In the genomic region with DNA sequence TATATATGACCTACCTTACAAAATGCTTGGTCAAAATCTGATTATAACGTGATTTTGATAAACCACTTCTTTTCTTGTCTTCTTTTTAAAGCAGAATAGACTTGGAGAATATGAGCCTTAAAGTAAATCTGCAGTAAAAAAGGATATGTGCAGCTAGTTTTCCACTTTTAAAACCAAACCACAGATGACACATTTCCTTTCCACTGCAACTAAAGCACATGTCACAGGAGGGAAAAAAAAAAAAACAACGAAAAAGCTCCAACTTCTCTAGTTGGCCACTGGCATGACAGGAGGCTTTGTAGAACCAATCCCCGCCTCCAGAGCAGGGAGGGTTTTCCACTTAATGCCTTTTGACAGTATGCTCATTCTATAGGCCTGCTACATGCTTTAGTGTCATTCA, we compare ENCODE assay signal across 8 cellular contexts. TPM values are rescaled to one million over a fixed set of nuclear protein-coding genes. Genes with fewer than 3 reads are reported as not detected.
A peak's percentile ranks its signal among the peaks of the same experiment; 100 is the strongest.
DNase-seq lines count a peak whose midpoint lies in the region; TF ChIP-seq lines count a peak whose summit lies in the region.

A gene with protein sequence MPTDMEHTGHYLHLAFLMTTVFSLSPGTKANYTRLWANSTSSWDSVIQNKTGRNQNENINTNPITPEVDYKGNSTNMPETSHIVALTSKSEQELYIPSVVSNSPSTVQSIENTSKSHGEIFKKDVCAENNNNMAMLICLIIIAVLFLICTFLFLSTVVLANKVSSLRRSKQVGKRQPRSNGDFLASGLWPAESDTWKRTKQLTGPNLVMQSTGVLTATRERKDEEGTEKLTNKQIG (minus strand): TSS at position 142 of the 400 bp plus-strand sequence. CDS start 2,609 bp downstream, outside the sequence.

- H3K9me3 ChIP-seq in MG63, result no peaks in the 10 kb centered on the region
- no peaks in the 10 kb centered on the region for H3K9me3 ChIP-seq in duodenal mucosa (ENCODE audit: control insufficient read depth in 1 of 2, low read length in 2 of 2)
- no peaks in the 10 kb centered on the region for H3K9me3 ChIP-seq in neural progenitor cell (ENCODE audit: low read depth)
- no peaks in the 10 kb centered on the region for H3K9me3 ChIP-seq in suprapubic skin
- no peaks in the 10 kb centered on the region for H3K9me3 ChIP-seq in prostate gland

- in situ Hi-C loops in G401 (cut with HindIII; ENCODE audit: low sequenced_read_pairs), result no loop called here

- peak within 1 kb of the TSS; percentile 99 for H3K27ac Mint-ChIP-seq in activated CD4-positive, alpha-beta memory T cell treated with anti-CD3 and anti-CD28 coated beads, Interleukin-2, amount 10 ng/mL, durations not matched to agents 7 days and 5 days
- no peak within 1 kb of the TSS for H3K27ac Mint-ChIP-seq in neural progenitor cell

- no peaks in the 10 kb centered on the region for H4K20me1 ChIP-seq in neural progenitor cell (ENCODE audit: low read depth)

- H3K27me3 ChIP-seq in MG63, result no peaks in the 10 kb centered on the region
- no peaks in the 10 kb centered on the region for H3K27me3 ChIP-seq in duodenal mucosa (ENCODE audit: control insufficient read depth in 1 of 2, insufficient read depth in 2 of 2, low read length in 2 of 2)
- no peaks in the 10 kb centered on the region for H3K27me3 ChIP-seq in neural progenitor cell
- H3K27me3 ChIP-seq in suprapubic skin, result no peaks in the 10 kb centered on the region
- H3K27me3 ChIP-seq in prostate gland (replicated peaks; ENCODE audit: insufficient read depth), result no peaks in the 10 kb centered on the region

- DNase-seq in GM03348 (ENCODE audit: low spot score) (peak; percentile 57), MG63 (peak; percentile 72), neural progenitor cell (ENCODE audit: low spot score) (peak; percentile 3), suprapubic skin (ENCODE audit: low spot score in 2 of 2) (no peak), G401 (ENCODE audit: low spot score) (no peak), prostate gland (ENCODE audit: low spot score) (no peak)
- peak; percentile 86 for DNase-seq in activated CD4-positive, alpha-beta memory T cell treated with anti-CD3 and anti-CD28 coated beads, Interleukin-2, amount 10 ng/mL, durations not matched to agents 7 days and 5 days

- POLR2A ChIA-PET in activated CD4-positive, alpha-beta memory T cell treated with anti-CD3 and anti-CD28 coated beads, Interleukin-2, amount 10 ng/mL, durations not matched to agents 7 days and 5 days (lab: Charles Lee), result interaction anchor here (0.7 to 5.2 kb wide), 5 partner anchors 10 to 112 kb away, joined by 3 to 287 read pairs (median 4); partner anchors contain the start of gene EVI2B

- H3K27ac ChIP-seq in duodenal mucosa (ENCODE audit: low read depth, low read length), result peak within 1 kb of the TSS; percentile 52
- H3K27ac ChIP-seq in neural progenitor cell, result no peak within 1 kb of the TSS
- peak within 1 kb of the TSS; percentile 65 for H3K27ac ChIP-seq in suprapubic skin
- H3K27ac ChIP-seq in prostate gland, result no peak within 1 kb of the TSS

- TF ChIP-seq POLR2A in suprapubic skin (IDR thresholded peaks at IDR 0.05), result no peak
- no peak for TF ChIP-seq POLR2A in prostate gland (IDR thresholded peaks at IDR 0.05)

- H3K9ac ChIP-seq in duodenal mucosa (ENCODE audit: low read depth in 1 of 2, low read length in 2 of 2), result peak within 1 kb of the TSS; percentile 12 to 67
- H3K9ac ChIP-seq in neural progenitor cell, result no peak within 1 kb of the TSS

- H3K4me2 ChIP-seq in neural progenitor cell, result no peak within 1 kb of the TSS

- intact Hi-C loops in prostate gland (cut with DNase I), result no loop called here

- H3K4me1 ChIP-seq in duodenal mucosa (ENCODE audit: control insufficient read depth in 1 of 2, insufficient read depth in 2 of 2, low read length in 2 of 2) (peaks cover 0 to 9% of the 10 kb centered on the region in 2 donors), neural progenitor cell (peaks cover 7% of the 10 kb centered on the region), suprapubic skin (peaks cover 12% of the 10 kb centered on the region), prostate gland (replicated peaks) (no peaks in the 10 kb centered on the region)

- 68% methylated on average over 3 of the region's 3 CpGs for WGBS in suprapubic skin
- 82% methylated on average over 3 of the region's 3 CpGs for WGBS in prostate gland

- TF ChIP-seq CTCF in neural progenitor cell (IDR thresholded peaks at IDR 0.05), result no peak
- no peak for TF ChIP-seq CTCF in suprapubic skin (IDR thresholded peaks at IDR 0.05)
- no peak for TF ChIP-seq CTCF in prostate gland (IDR thresholded peaks at IDR 0.05)

- no peaks in the 10 kb centered on the region for H3K9me3 Mint-ChIP-seq in activated CD4-positive, alpha-beta memory T cell treated with anti-CD3 and anti-CD28 coated beads, Interleukin-2, amount 10 ng/mL, durations not matched to agents 7 days and 5 days
- H3K9me3 Mint-ChIP-seq in neural progenitor cell, result no peaks in the 10 kb centered on the region

- CTCF ChIA-PET in activated CD4-positive, alpha-beta memory T cell treated with anti-CD3 and anti-CD28 coated beads, Interleukin-2, amount 10 ng/mL, durations not matched to agents 7 days and 5 days (lab: Charles Lee), result interaction anchor here (0.9 kb wide), 1 partner anchor 10 kb away, joined by 4 read pairs; no protein-coding TSS in a partner anchor

- peaks cover 7% of the 10 kb centered on the region for H3F3A ChIP-seq in neural progenitor cell (ENCODE audit: low read depth)

- H3K79me2 ChIP-seq in neural progenitor cell (ENCODE audit: low read depth), result no peaks in the 10 kb centered on the region

- no peak for TF ChIP-seq EP300 in suprapubic skin (IDR thresholded peaks at IDR 0.05)

- H3K36me3 ChIP-seq in MG63 (peaks cover 9% of the 10 kb centered on the region), duodenal mucosa (ENCODE audit: control insufficient read depth in 1 of 2, insufficient read depth in 2 of 2, low read length in 2 of 2) (peaks cover 3 to 8% of the 10 kb centered on the region in 2 donors), neural progenitor cell (no peaks in the 10 kb centered on the region), suprapubic skin (peaks cover 8% of the 10 kb centered on the region), prostate gland (no peaks in the 10 kb centered on the region)

- H3K4me3 ChIP-seq in MG63, result no peak within 1 kb of the TSS
- H3K4me3 ChIP-seq in duodenal mucosa (ENCODE audit: low read depth in 1 of 2, low read length in 2 of 2), result peak within 1 kb of the TSS; percentile 58 to 62
- no peak within 1 kb of the TSS for H3K4me3 ChIP-seq in neural progenitor cell
- H3K4me3 ChIP-seq in suprapubic skin, result peak within 1 kb of the TSS; percentile 33
- no peak within 1 kb of the TSS for H3K4me3 ChIP-seq in prostate gland

- H3K36me3 Mint-ChIP-seq in activated CD4-positive, alpha-beta memory T cell treated with anti-CD3 and anti-CD28 coated beads, Interleukin-2, amount 10 ng/mL, durations not matched to agents 7 days and 5 days (ENCODE audit: low read depth), result peaks cover 43% of the 10 kb centered on the region
- H3K36me3 Mint-ChIP-seq in neural progenitor cell, result peaks cover 4% of the 10 kb centered on the region

- H2AFZ ChIP-seq in neural progenitor cell (replicated peaks), result no peak within 1 kb of the TSS

- no peaks in the 10 kb centered on the region for H3K27me3 Mint-ChIP-seq in activated CD4-positive, alpha-beta memory T cell treated with anti-CD3 and anti-CD28 coated beads, Interleukin-2, amount 10 ng/mL, durations not matched to agents 7 days and 5 days
- no peaks in the 10 kb centered on the region for H3K27me3 Mint-ChIP-seq in neural progenitor cell (ENCODE audit: insufficient read depth, low read depth)

- peak within 1 kb of the TSS; percentile 79 for H3K4me3 Mint-ChIP-seq in activated CD4-positive, alpha-beta memory T cell treated with anti-CD3 and anti-CD28 coated beads, Interleukin-2, amount 10 ng/mL, durations not matched to agents 7 days and 5 days
- no peak within 1 kb of the TSS for H3K4me3 Mint-ChIP-seq in neural progenitor cell

- peaks cover 30% of the 10 kb centered on the region for H3K4me1 Mint-ChIP-seq in activated CD4-positive, alpha-beta memory T cell treated with anti-CD3 and anti-CD28 coated beads, Interleukin-2, amount 10 ng/mL, durations not matched to agents 7 days and 5 days
- no peaks in the 10 kb centered on the region for H3K4me1 Mint-ChIP-seq in neural progenitor cell

RNA-seq across cellular contexts. Expression of the gene that starts here (rescaled TPM):
- total RNA-seq in MG63 (2014; rRNA removed; shearing (Covaris generic); ENCODE audit: low replicate concordance), result 0.39 and 0.66 TPM in 2 replicates
- total RNA-seq in activated CD4-positive, alpha-beta memory T cell treated with anti-CD3 and anti-CD28 coated beads, Interleukin-2, amount 10 ng/mL, durations not matched to agents 7 days and 5 days, result 100 to 1,000 TPM; 109 to 110 TPM
- total RNA-seq in neural progenitor cell (ENCODE audit: low replicate concordance) (not detected in 2 replicates), suprapubic skin (1 to 10 TPM; 1.2 to 3.3 (median 1.9) TPM), prostate gland (1 to 10 TPM; 2.6 to 4.9 TPM)
- not detected in 2 replicates for total RNA-seq in G401 (2014; rRNA removed; shearing (Covaris generic))

Comparison
In these comparisons a context has a peak if more than half of its experiments do, and no peak if none do; other contexts are left out.
1. RNA of the gene that starts here (total RNA-seq): 109 to 110 TPM in activated CD4-positive, alpha-beta memory T cell treated with anti-CD3 and anti-CD28 coated beads, Interleukin-2, amount 10 ng/mL, durations not matched to agents 7 days and 5 days; 2.6 to 4.9 TPM in prostate gland, 1.2 to 3.3 TPM in suprapubic skin, 0.39 to 0.66 TPM in MG63, not detected in neural progenitor cell and not detected in G401; every median in the first group is over 10 times any median in the second.
2. Peak in DNase-seq in MG63; RNA of the gene not detected or under 1 TPM.
3. Peak in DNase-seq in neural progenitor cell; RNA of the gene not detected or under 1 TPM.
4. DNase-seq: peak in GM03348 (single experiment) and activated CD4-positive, alpha-beta memory T cell treated with anti-CD3 and anti-CD28 coated beads, Interleukin-2, amount 10 ng/mL, durations not matched to agents 7 days and 5 days (single experiment); none in suprapubic skin (0 of 2), G401 (single experiment) and prostate gland (single experiment).
5. H3K4me3 ChIP-seq: peak in duodenal mucosa (2 of 2) and suprapubic skin (single experiment); none in MG63 (single experiment), neural progenitor cell (single experiment) and prostate gland (0 of 2).
6. H3K27ac ChIP-seq: peak in duodenal mucosa (single experiment) and suprapubic skin (single experiment); none in neural progenitor cell (single experiment) and prostate gland (0 of 2).